In the genomic region with DNA sequence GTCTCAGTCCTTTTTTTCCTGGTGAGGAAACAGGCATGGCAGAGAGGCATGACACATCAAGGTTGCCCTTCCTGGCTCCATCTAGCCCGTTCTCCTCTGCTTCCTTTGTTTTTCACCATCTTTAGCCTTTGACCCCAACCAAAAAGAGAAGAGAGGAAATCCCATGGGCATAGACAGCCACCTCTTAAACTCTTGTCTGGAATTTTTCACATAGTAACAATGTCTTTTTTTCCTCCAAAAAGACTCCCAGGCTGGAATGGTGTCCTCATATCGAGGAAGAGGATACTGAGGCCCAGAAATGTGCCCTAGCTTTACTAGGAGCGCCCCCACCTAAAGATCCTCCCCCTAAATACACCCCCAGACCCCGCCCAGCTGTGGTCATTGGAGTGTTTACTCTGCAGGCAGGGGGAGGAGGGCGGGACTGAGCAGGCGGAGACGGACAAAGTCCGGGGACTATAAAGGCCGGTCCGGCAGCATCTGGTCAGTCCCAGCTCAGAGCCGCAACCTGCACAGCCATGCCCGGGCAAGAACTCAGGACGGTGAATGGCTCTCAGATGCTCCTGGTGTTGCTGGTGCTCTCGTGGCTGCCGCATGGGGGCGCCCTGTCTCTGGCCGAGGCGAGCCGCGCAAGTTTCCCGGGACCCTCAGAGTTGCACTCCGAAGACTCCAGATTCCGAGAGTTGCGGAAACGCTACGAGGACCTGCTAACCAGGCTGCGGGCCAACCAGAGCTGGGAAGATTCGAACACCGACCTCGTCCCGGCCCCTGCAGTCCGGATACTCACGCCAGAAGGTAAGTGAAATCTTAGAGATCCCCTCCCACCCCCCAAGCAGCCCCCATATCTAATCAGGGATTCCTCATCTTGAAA, we compare ENCODE assay signal across 8 cellular contexts. TPM values are rescaled to one million over a fixed set of nuclear protein-coding genes. Genes with fewer than 3 reads are reported as not detected.
A peak's percentile ranks its signal among the peaks of the same experiment; 100 is the strongest.
DNase-seq lines count a peak whose midpoint lies in the region; ATAC-seq and TF ChIP-seq lines count a peak whose summit lies in the region.

A gene with protein sequence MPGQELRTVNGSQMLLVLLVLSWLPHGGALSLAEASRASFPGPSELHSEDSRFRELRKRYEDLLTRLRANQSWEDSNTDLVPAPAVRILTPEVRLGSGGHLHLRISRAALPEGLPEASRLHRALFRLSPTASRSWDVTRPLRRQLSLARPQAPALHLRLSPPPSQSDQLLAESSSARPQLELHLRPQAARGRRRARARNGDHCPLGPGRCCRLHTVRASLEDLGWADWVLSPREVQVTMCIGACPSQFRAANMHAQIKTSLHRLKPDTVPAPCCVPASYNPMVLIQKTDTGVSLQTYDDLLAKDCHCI (plus strand): TSS at position 484 of the 868 bp plus-strand sequence. CDS start 32 bp downstream, at position 516.

- H3K4me1 Mint-ChIP-seq in effector memory CD8-positive, alpha-beta T cell (ENCODE audit: low read depth in 2 of 2), result peaks cover 3 to 6% of the 10 kb centered on the region in 2 donors

- H3K9me3 Mint-ChIP-seq in effector memory CD8-positive, alpha-beta T cell, result no peaks in the 10 kb centered on the region

- peak; percentile 85 for DNase-seq in AG08396 (ENCODE audit: low spot score)
- DNase-seq in SK-MEL-5 (ENCODE audit: low read depth, low spot score), result peak; percentile 95
- peak; percentile 25 to 29 (median 26) for DNase-seq in effector memory CD8-positive, alpha-beta T cell
- DNase-seq in mesenteric fat pad (ENCODE audit: low spot score), result peak; percentile 91
- DNase-seq in ureter (ENCODE audit: low spot score), result peak; percentile 92
- DNase-seq in NCI-H2029 (lab: John Stamatoyannopoulos, UW), result no peak

- H3K27ac Mint-ChIP-seq in effector memory CD8-positive, alpha-beta T cell, result no peak within 1 kb of the TSS

- H3K36me3 Mint-ChIP-seq in effector memory CD8-positive, alpha-beta T cell (ENCODE audit: insufficient read depth), result peaks cover 14% of the 10 kb centered on the region

- no peak for ATAC-seq in effector memory CD8-positive, alpha-beta T cell (replicated peaks)
- no peak for ATAC-seq in GM19395 (IDR thresholded peaks at IDR 0.05; ENCODE audit: unreplicated experiment)

- TF ChIP-seq POLR2A in GM18526 (IDR thresholded peaks at IDR 0.05; ENCODE audit: extremely low read depth, insufficient read length), result peak; percentile 59

- H3K27me3 Mint-ChIP-seq in effector memory CD8-positive, alpha-beta T cell, result peaks cover 0 to 53% of the 10 kb centered on the region in 2 donors

- in situ Hi-C loops in SK-MEL-5 (cut with HindIII; ENCODE audit: low pct_unique_long_range_greater_than_20kb, low sequenced_read_pairs), result no loop called here

- H3K4me3 Mint-ChIP-seq in effector memory CD8-positive, alpha-beta T cell, result no peak within 1 kb of the TSS

RNA-seq across cellular contexts. Expression of the gene that starts here (rescaled TPM):
- 873 and 1,003 TPM in 2 replicates for total RNA-seq in SK-MEL-5 (2014; rRNA removed; shearing (Covaris generic))
- polyA plus RNA-seq in SK-MEL-5 (2015; cell fraction: cytosol; rRNA removed), result 2,563 and 2,956 TPM in 2 replicates
- 251 and 324 TPM in 2 replicates for polyA plus RNA-seq in SK-MEL-5 (2015; cell fraction: nucleus; rRNA removed)
- total RNA-seq in mesenteric fat pad (5.9 TPM), ureter (84.1 TPM)

Comparison
In these comparisons a context has a peak if more than half of its experiments do, and no peak if none do; other contexts are left out.
1. RNA of the gene that starts here (total RNA-seq): 873 to 1,003 TPM in SK-MEL-5 and 84.1 TPM in ureter (single experiment); 5.9 TPM in mesenteric fat pad (single experiment); every median in the first group is over 10 times any median in the second.
2. RNA of the gene that starts here (total RNA-seq): 873 to 1,003 TPM in SK-MEL-5; 84.1 TPM in ureter (single experiment); every median in the first group is over 10 times any median in the second.